Comparison of ENCODE assay signal across 8 cellular contexts in the genomic region with DNA sequence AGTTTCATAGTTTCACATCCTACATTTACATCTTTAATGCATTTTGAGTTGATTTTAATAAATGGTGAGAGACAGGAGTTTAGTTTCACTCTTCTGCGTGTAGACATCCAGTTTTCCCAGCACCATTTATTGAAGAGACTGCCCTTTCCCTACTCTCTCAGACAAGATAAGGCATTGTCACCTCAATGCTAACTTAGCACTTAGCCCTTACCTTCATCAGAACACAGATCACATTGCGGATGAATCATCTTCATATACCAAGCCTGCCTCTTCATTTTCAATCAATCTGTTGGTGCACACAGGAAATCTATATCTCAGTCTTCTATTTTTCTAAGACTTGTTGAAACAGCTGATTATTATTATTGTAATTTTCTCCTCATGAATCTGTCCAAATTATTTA.
"Had no signal": no experiment of that assay in that cellular context is flagged by ENCODE, and none has a peak within 500 bp of the region (broad histone marks: within the 10 kb centered on the region; RNA-seq: fewer than 3 reads in every experiment).

No MANE protein-coding gene starts in this region.

- H3K4me2 ChIP-seq: GM23338 had no signal

- H2AFZ ChIP-seq: GM23338 had no signal

- FAIRE-seq: H1, H54, HTR-8/SVneo, K562 had no signal

- H3K4me3 ChIP-seq: GM23338, K562 had no signal

- DNase-seq: H9, HCEC 1CT, IMR-90 had no signal
